In the genomic region with DNA sequence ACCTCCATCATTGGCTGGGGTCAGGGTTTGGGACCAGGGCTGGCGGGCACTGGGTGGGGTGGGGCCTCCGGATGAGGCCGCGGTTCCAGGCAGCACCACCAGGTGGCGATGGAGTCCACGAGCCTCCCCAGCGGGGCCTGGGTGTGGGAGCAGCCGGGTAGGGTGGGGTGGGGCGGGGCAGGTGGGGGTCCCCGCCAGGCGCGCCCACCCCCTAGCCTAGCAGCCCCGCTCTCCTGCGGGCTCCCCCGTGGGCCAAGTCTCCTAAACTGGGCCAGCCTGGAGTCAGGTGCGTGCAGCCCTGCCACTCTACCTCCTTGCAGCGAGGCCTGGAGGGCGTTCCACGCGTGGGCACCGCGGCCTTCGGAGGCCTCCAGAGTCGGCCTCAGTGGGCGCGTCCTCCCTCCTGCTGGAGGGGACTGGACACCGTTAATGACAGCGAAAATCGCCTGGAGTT, we compare ENCODE assay signal across 9 cellular contexts.
DNase-seq lines count a peak whose midpoint lies in the region; ATAC-seq and TF ChIP-seq lines count a peak whose summit lies in the region.
"Had no signal": no experiment of that assay in that cellular context is flagged by ENCODE, and none has a peak within 500 bp of the region (broad histone marks: within the 10 kb centered on the region; RNA-seq: fewer than 3 reads in every experiment).

No MANE protein-coding gene starts in this region.

- H3K36me3 ChIP-seq in osteoblast (ENCODE audit: insufficient read depth, low read length) (no peaks in the 10 kb centered on the region), tibial artery (no peaks in the 10 kb centered on the region)
- H3K36me3 ChIP-seq: BLaER1 treated with 17β-estradiol and CSF1 and Interleukin-3, amounts not matched to agents 10 nM and 100 nM had no signal

- H3K4me3 ChIP-seq in fibroblast of pulmonary artery (replicated peaks; ENCODE audit: low read depth, low read length) (no peak overlapping the region), osteoblast (ENCODE audit: insufficient read depth, low read length) (no peak overlapping the region), tibial artery (no peak overlapping the region)
- H3K4me3 ChIP-seq: BLaER1 treated with 17β-estradiol and CSF1 and Interleukin-3, amounts not matched to agents 10 nM and 100 nM had no signal

- H3K4me1 ChIP-seq in osteoblast (ENCODE audit: insufficient read depth, low read length) = no peaks in the 10 kb centered on the region
- H3K4me1 ChIP-seq in tibial artery = peaks cover 0 to 5% (median 0%) of the 10 kb centered on the region in 4 donors

- TF ChIP-seq CTCF in fibroblast of pulmonary artery (IDR thresholded peaks at IDR 0.05; ENCODE audit: low read length, missing control alignments) (peak; percentile 62), osteoblast (IDR thresholded peaks at IDR 0.05; ENCODE audit: extremely low read depth, low read depth, low read length) (peak; percentile 50), tibial artery (IDR thresholded peaks at IDR 0.05) (peak; percentile 57 to 96)

- H3K27me3 ChIP-seq in osteoblast (ENCODE audit: insufficient read depth, low read length) (peaks cover 17% of the 10 kb centered on the region), tibial artery (peaks cover 0 to 5% of the 10 kb centered on the region in 2 donors)
- H3K27me3 ChIP-seq: BLaER1 treated with 17β-estradiol and CSF1 and Interleukin-3, amounts not matched to agents 10 nM and 100 nM had no signal

- no peaks in the 10 kb centered on the region for H3K79me2 ChIP-seq in osteoblast (ENCODE audit: insufficient read depth, low read length)

- H4K20me1 ChIP-seq in osteoblast (ENCODE audit: insufficient read depth, low read length) = no peaks in the 10 kb centered on the region
- H4K20me1 ChIP-seq: BLaER1 treated with 17β-estradiol and CSF1 and Interleukin-3, amounts not matched to agents 10 nM and 100 nM had no signal

- no peak overlapping the region for H2AFZ ChIP-seq in osteoblast (ENCODE audit: low read length)

- no peaks in the 10 kb centered on the region for H3K9me3 ChIP-seq in osteoblast (ENCODE audit: low read depth, low read length)
- H3K9me3 ChIP-seq in tibial artery = no peaks in the 10 kb centered on the region
- H3K9me3 ChIP-seq: BLaER1 treated with 17β-estradiol and CSF1 and Interleukin-3, amounts not matched to agents 10 nM and 100 nM had no signal

- no peak for ATAC-seq in GM18907 (IDR thresholded peaks at IDR 0.05; ENCODE audit: unreplicated experiment)

- intact Hi-C loops in tibial artery (cut with DNase I; ENCODE audit: low total_unique reads) = loop anchor here (2.0 to 5.0 kb wide), 2 partner anchors 847 to 957 kb away; no protein-coding TSS in a partner anchor

- no peak overlapping the region for H3K4me2 ChIP-seq in osteoblast (ENCODE audit: insufficient read depth, low read length)

- DNase-seq in NCI-H1105 (lab: John Stamatoyannopoulos, UW) (peak; percentile 6), NCI-H1105 treated with DMSO at 0.1 percent for 48 hours (lab: John Stamatoyannopoulos, UW) (no peak), NCI-H69 (lab: John Stamatoyannopoulos, UW) (peak; percentile 13), fibroblast of pulmonary artery (ENCODE audit: low read depth) (peak; percentile 15), osteoblast (ENCODE audit: insufficient read length, low spot score, missing footprints) (peak; percentile 99), tibial artery (peak in 1 of 2 donors; percentile 70)
- DNase-seq in activated T-cell treated with anti-CD3 and anti-CD28 coated beads, Interleukin-2, amount 50 U/mL, for 48 hours = peak; percentile 81

- H3K27ac ChIP-seq in osteoblast (ENCODE audit: low read depth, low read length) (no peak overlapping the region), tibial artery (no peak overlapping the region)
- H3K27ac ChIP-seq: BLaER1 treated with 17β-estradiol and CSF1 and Interleukin-3, amounts not matched to agents 10 nM and 100 nM had no signal
